9 cellular contexts compared by ENCODE assay signal in genomic region chr14:23366163-23366921, GRCh38. TPM values are rescaled to one million over a fixed set of nuclear protein-coding genes. Genes with fewer than 3 reads are reported as not detected.
DNase-seq lines count a peak whose midpoint lies in the region; ATAC-seq and TF ChIP-seq lines count a peak whose summit lies in the region.
"Had no signal": no experiment of that assay in that cellular context is flagged by ENCODE, and none has a peak within 500 bp of the region (broad histone marks: within the 10 kb centered on the region; RNA-seq: fewer than 3 reads in every experiment).

No MANE protein-coding gene starts in this region.

- peaks cover 8% of the 10 kb centered on the region for H3K4me1 ChIP-seq in IMR-90 (ENCODE audit: control insufficient read depth, insufficient read depth, low read length)

- no peak overlapping the region for H2AK5ac ChIP-seq in IMR-90 (ENCODE audit: low read depth, low read length)

- H3K4me3 Mint-ChIP-seq in activated naive CD4-positive, alpha-beta T cell treated with anti-CD3 and anti-CD28 coated beads, Interleukin-2, amount 10 ng/mL, durations not matched to agents 7 days and 5 days = no peak overlapping the region

- peak overlapping the region; percentile 40; the same call in 1 of the 3 replicates for H2BK15ac ChIP-seq in IMR-90 (ENCODE audit: low read depth, low read length)

- peak overlapping the region; percentile 48; the same call in 1 of the 2 replicates for H4K91ac ChIP-seq in IMR-90 (ENCODE audit: insufficient read depth, low read depth, low read length)

- DNase-seq in IMR-90 (peak; percentile 72), caudate nucleus (lab: John Stamatoyannopoulos, UW) (peak in 55 of 61 donors; percentile 27 to 82 (median 67)), inferior parietal cortex (ENCODE audit: extremely low spot score) (peak; percentile 38), CD1c-positive myeloid dendritic cell (ENCODE audit: extremely low spot score) (no peak)
- no peak for DNase-seq in activated naive CD4-positive, alpha-beta T cell treated with anti-CD3 and anti-CD28 coated beads, Interleukin-2, amount 10 ng/mL, durations not matched to agents 7 days and 5 days

- H3K4me3 ChIP-seq in IMR-90 (ENCODE audit: insufficient read depth, low read depth, low read length) (peak overlapping the region; percentile 55), skin epidermis (peak overlapping the region; percentile 44 to 63 (median 51))

- no peak for TF ChIP-seq RAD21 in IMR-90 (IDR thresholded peaks at IDR 0.05; ENCODE audit: low read length)

- POLR2A ChIA-PET in IMR-90 (lab: Charles Lee; ENCODE audit: unreplicated experiment) = interaction anchor here (0.5 to 0.9 kb wide), 3 partner anchors 35 to 125 kb away, joined by 3 to 4 read pairs (median 3); partner anchors contain the start of gene PABPN1

- no peaks in the 10 kb centered on the region for H3K36me3 ChIP-seq in IMR-90 (ENCODE audit: control insufficient read depth, insufficient read depth, low read length)

- in situ Hi-C loops in IMR-90 (cut with MboI; ENCODE audit: low sequenced_read_pairs) = no loop called here

- peak overlapping the region; percentile 60 for H2AK9ac ChIP-seq in IMR-90 (replicated peaks; ENCODE audit: low read depth, low read length, poor library complexity)

- no peaks in the 10 kb centered on the region for H3K36me3 Mint-ChIP-seq in activated naive CD4-positive, alpha-beta T cell treated with anti-CD3 and anti-CD28 coated beads, Interleukin-2, amount 10 ng/mL, durations not matched to agents 7 days and 5 days

- peak overlapping the region; percentile 90 for H3K23ac ChIP-seq in IMR-90 (ENCODE audit: low read depth, low read length)

- dilution Hi-C loops in IMR-90 (cut with HindIII; ENCODE audit: low sequenced_read_pairs, unreplicated experiment) = no loop called here

- WGBS in IMR-90 (ENCODE audit: extremely low coverage in 2 of 2, insufficient read length in 1 of 2), 2 experiments = 11% methylated on average over 3 of the region's 48 CpGs; no CpG with 5 or more reads in 1 of the 2 experiments

- H3K27ac ChIP-seq in IMR-90 (ENCODE audit: insufficient read depth, low read length) (peak overlapping the region; percentile 98), caudate nucleus (ENCODE audit: low read depth, low read length) (peak overlapping the region; percentile 97), skin epidermis (peak overlapping the region; percentile 48 to 99 (median 96))

- H3K18ac ChIP-seq in IMR-90 (ENCODE audit: low read depth, low read length) = peak overlapping the region; percentile 27; the same call in 1 of the 2 replicates

- TF ChIP-seq CTCF in IMR-90 (conservative IDR thresholded peaks at IDR 0.05; ENCODE audit: low read depth, low read length) = no peak

- H3K9me1 ChIP-seq in IMR-90 (ENCODE audit: insufficient read depth, low read length) = peaks cover 10% of the 10 kb centered on the region; the same call in 1 of the 2 replicates

- peak overlapping the region; percentile 71; the same call in 1 of the 2 replicates for H4K5ac ChIP-seq in IMR-90 (ENCODE audit: low read depth, low read length)

- intact Hi-C loops in IMR-90 (cut with micrococcal nuclease) = loop anchor here (1.0 kb wide), 1 partner anchor 14 kb away; the partner anchor contains the start of gene SLC22A17

- H3K27me3 ChIP-seq in IMR-90 (ENCODE audit: control insufficient read depth, insufficient read depth, low read length) = peaks cover 19% of the 10 kb centered on the region; the same call in 1 of the 2 replicates

- H3K27ac Mint-ChIP-seq in activated naive CD4-positive, alpha-beta T cell treated with anti-CD3 and anti-CD28 coated beads, Interleukin-2, amount 10 ng/mL, durations not matched to agents 7 days and 5 days = no peak overlapping the region

- H3K27me3 Mint-ChIP-seq in activated naive CD4-positive, alpha-beta T cell treated with anti-CD3 and anti-CD28 coated beads, Interleukin-2, amount 10 ng/mL, durations not matched to agents 7 days and 5 days = peaks cover 78% of the 10 kb centered on the region

- TF ChIP-seq POLR2A in IMR-90 (IDR thresholded peaks at IDR 0.05; ENCODE audit: low read depth, low read length) = 0 out of 2 replicates have a peak, but pooled peaks have one; percentile 28

- H3K4me1 Mint-ChIP-seq in activated naive CD4-positive, alpha-beta T cell treated with anti-CD3 and anti-CD28 coated beads, Interleukin-2, amount 10 ng/mL, durations not matched to agents 7 days and 5 days = no peaks in the 10 kb centered on the region

- peak overlapping the region; percentile 86 to 89; a peak in 3 of 4 replicates for H4K8ac ChIP-seq in IMR-90 (ENCODE audit: low read depth in 2 of 2, low read length in 2 of 2)

- peaks cover 8 to 31% of the 10 kb centered on the region in 2 experiments; a peak in 3 of 4 replicates for H3K79me1 ChIP-seq in IMR-90 (ENCODE audit: low read depth in 1 of 2, low read length in 2 of 2)

- peak overlapping the region; percentile 92 for H3K4me2 ChIP-seq in IMR-90 (ENCODE audit: low read depth, low read length)

- H3K56ac ChIP-seq in IMR-90 (ENCODE audit: extremely low read depth, insufficient read depth, low read length) = peak overlapping the region; percentile 59; the same call in 1 of the 2 replicates

- H3K9me3 Mint-ChIP-seq in activated naive CD4-positive, alpha-beta T cell treated with anti-CD3 and anti-CD28 coated beads, Interleukin-2, amount 10 ng/mL, durations not matched to agents 7 days and 5 days = no peaks in the 10 kb centered on the region

- no peaks in the 10 kb centered on the region for H3K9me3 ChIP-seq in IMR-90 (ENCODE audit: control insufficient read depth, insufficient read depth, low read length)

- no peak overlapping the region for H2BK20ac ChIP-seq in IMR-90 (ENCODE audit: low read depth, low read length)

- CTCF ChIA-PET in IMR-90 (lab: Yijun Ruan, JAX) = interaction anchor here (1.5 kb wide), 1 partner anchor 13 kb away, joined by 5 read pairs; no protein-coding TSS in a partner anchor
- CTCF ChIA-PET in activated naive CD4-positive, alpha-beta T cell treated with anti-CD3 and anti-CD28 coated beads, Interleukin-2, amount 10 ng/mL, durations not matched to agents 7 days and 5 days (lab: Charles Lee) = interaction anchor here (1.0 kb wide), 1 partner anchor 15 kb away, joined by 3 read pairs; no protein-coding TSS in a partner anchor

- peak overlapping the region; percentile 98 for H2AFZ ChIP-seq in IMR-90 (replicated peaks; ENCODE audit: low read length, poor library complexity)

- H3K14ac ChIP-seq in IMR-90 (replicated peaks; ENCODE audit: low read depth, low read length) = peak overlapping the region; percentile 68; the same call in 1 of the 2 replicates

- no TSS peak for BruUV-seq in IMR-90 (replicated peaks; lab: Mats Ljungman, UMichigan)

- H3K9ac ChIP-seq in IMR-90 (ENCODE audit: low read depth, low read length) = peak overlapping the region; percentile 79

- 0 out of 2 replicates have a peak overlapping the region, but pooled peaks have one; percentile 45 for H2BK120ac ChIP-seq in IMR-90 (ENCODE audit: low read depth, low read length)

- ATAC-seq in IMR-90 (ENCODE audit: low read depth) (peak; percentile 80), GM21381 (IDR thresholded peaks at IDR 0.05; ENCODE audit: unreplicated experiment) (no peak), HG03460 (IDR thresholded peaks at IDR 0.05; ENCODE audit: unreplicated experiment) (no peak)
- ATAC-seq: activated CD4-positive, CD25-positive, alpha-beta regulatory T cell treated with anti-CD3 and anti-CD28 coated beads, Interleukin-2, amount 50 U/mL, for 24 hours had no signal

- peaks cover 9% of the 10 kb centered on the region; the same call in 1 of the 2 replicates for H4K20me1 ChIP-seq in IMR-90 (ENCODE audit: insufficient read depth, low read length)

- peak overlapping the region; percentile 61 for H2BK5ac ChIP-seq in IMR-90 (ENCODE audit: low read depth, low read length, poor library complexity, severe bottlenecking)

- H3K4ac ChIP-seq in IMR-90 (ENCODE audit: low read depth, low read length) = peak overlapping the region; percentile 69

TF ChIP-seq in IMR-90, 13 proteins besides CTCF, POLR2A, EP300 and RAD21:
- TF ChIP-seq CEBPB (IDR thresholded peaks at IDR 0.05; ENCODE audit: low read depth, low read length) = no peak
- TF ChIP-seq FOS (IDR thresholded peaks at IDR 0.05; ENCODE audit: low read depth, low read length) = no peak
- peak; percentile 22; the same call in 1 of the 2 replicates for TF ChIP-seq MAZ (IDR thresholded peaks at IDR 0.05; ENCODE audit: borderline replicate concordance, low read depth, low read length)
- TF ChIP-seq ELK1 (IDR thresholded peaks at IDR 0.05; ENCODE audit: borderline replicate concordance, low read depth, low read length) = no peak

RNA-seq across cellular contexts. Expression of gene EFS, which starts 1.4 kb away (rescaled TPM):
- 2.2 and 2.5 TPM in 2 replicates for total RNA-seq in IMR-90 (2012; rRNA removed)
- 11.6 and 13.3 TPM in 2 replicates for polyA plus RNA-seq in IMR-90 (2012; rRNA removed)
- polyA plus RNA-seq in IMR-90 (2012; cell fraction: cytosol; rRNA removed) = 7.2 and 13.1 TPM in 2 replicates
- 34.4 and 64.4 TPM in 2 replicates for polyA plus RNA-seq in IMR-90 (2012; cell fraction: nucleus; rRNA removed; ENCODE audit: low replicate concordance)

RNA-seq across cellular contexts. Expression of gene IL25, which starts 6.3 kb away (rescaled TPM):
- total RNA-seq in IMR-90 (2012; rRNA removed) = not detected in 2 replicates
- polyA plus RNA-seq in IMR-90 (2012; rRNA removed) = not detected in 2 replicates
- polyA plus RNA-seq in IMR-90 (2012; cell fraction: cytosol; rRNA removed) = not detected in 2 replicates
- not detected in 2 replicates for polyA plus RNA-seq in IMR-90 (2012; cell fraction: nucleus; rRNA removed; ENCODE audit: low replicate concordance)

RNA-seq across cellular contexts. Expression of gene CMTM5, which starts 10.5 kb away (rescaled TPM):
- not detected in 2 replicates for total RNA-seq in IMR-90 (2012; rRNA removed)
- 0.07 and 0.11 TPM in 2 replicates for polyA plus RNA-seq in IMR-90 (2012; rRNA removed)
- 0.27 TPM in 1 of 2 replicates, not detected in the other for polyA plus RNA-seq in IMR-90 (2012; cell fraction: cytosol; rRNA removed)
- polyA plus RNA-seq in IMR-90 (2012; cell fraction: nucleus; rRNA removed; ENCODE audit: low replicate concordance) = 0.23 and 0.30 TPM in 2 replicates

RNA-seq across cellular contexts. Expression of gene SLC22A17, which starts 13.7 kb away (rescaled TPM):
- total RNA-seq in IMR-90 (2012; rRNA removed) = 6.4 and 6.6 TPM in 2 replicates
- 35.6 and 36.0 TPM in 2 replicates for polyA plus RNA-seq in IMR-90 (2012; rRNA removed)
- polyA plus RNA-seq in IMR-90 (2012; cell fraction: cytosol; rRNA removed) = 17.0 and 43.1 TPM in 2 replicates
- 161 and 357 TPM in 2 replicates for polyA plus RNA-seq in IMR-90 (2012; cell fraction: nucleus; rRNA removed; ENCODE audit: low replicate concordance)

RNA-seq across cellular contexts. Expression of gene MYH6, which starts 41.7 kb away (rescaled TPM):
- not detected in 2 replicates for total RNA-seq in IMR-90 (2012; rRNA removed)
- polyA plus RNA-seq in IMR-90 (2012; rRNA removed) = not detected in 2 replicates
- not detected in 2 replicates for polyA plus RNA-seq in IMR-90 (2012; cell fraction: cytosol; rRNA removed)
- polyA plus RNA-seq in IMR-90 (2012; cell fraction: nucleus; rRNA removed; ENCODE audit: low replicate concordance) = not detected in 2 replicates

Comparison
In these comparisons a context has a peak if more than half of its experiments do, and no peak if none do; other contexts are left out.
1. DNase-seq: peak in IMR-90 (single experiment), caudate nucleus (55 of 61) and inferior parietal cortex (single experiment); none in CD1c-positive myeloid dendritic cell (single experiment) and activated naive CD4-positive, alpha-beta T cell treated with anti-CD3 and anti-CD28 coated beads, Interleukin-2, amount 10 ng/mL, durations not matched to agents 7 days and 5 days (single experiment).
2. Peak in every context shown above with its lines, with median percentiles within 50 percentile points of each other: H3K27ac ChIP-seq.